10 cellular contexts compared by ENCODE assay signal in genomic region chr11:877565-877964, GRCh38. TPM values are rescaled to one million over a fixed set of nuclear protein-coding genes. Genes with fewer than 3 reads are reported as not detected.
DNase-seq lines count a peak whose midpoint lies in the region; ATAC-seq and TF ChIP-seq lines count a peak whose summit lies in the region.
"Had no signal": no experiment of that assay in that cellular context is flagged by ENCODE, and none has a peak within 500 bp of the region (broad histone marks: within the 10 kb centered on the region; RNA-seq: fewer than 3 reads in every experiment).

No MANE protein-coding gene starts in this region.

- ATAC-seq in RWPE2 (ENCODE audit: low read depth), result peak; percentile 29
- no peak for ATAC-seq in HG02938 (IDR thresholded peaks at IDR 0.05; ENCODE audit: unreplicated experiment)
- no peak for ATAC-seq in left lung

- peaks cover 0 to 41% (median 12%) of the 10 kb centered on the region in 3 donors for H3K36me3 Mint-ChIP-seq in CD8-positive, alpha-beta memory T cell

- H3K4me3 ChIP-seq in RWPE2 (ENCODE audit: severe bottlenecking) (no peak overlapping the region), left lung (no peak overlapping the region)
- no peak overlapping the region for H3K4me3 ChIP-seq in CD8-positive, alpha-beta memory T cell (ENCODE audit: low read length)
- H3K4me3 ChIP-seq: right atrium auricular region had no signal

- DNase-seq in stimulated activated CD4-positive, alpha-beta T cell treated with anti-CD3 and anti-CD28 coated beads, Interleukin-15, amount 100 ng/mL, for 48 hours (ENCODE audit: low read depth in 2 of 2), result peak; percentile 16 to 19
- no peak for DNase-seq in stimulated activated CD4-positive, alpha-beta T cell treated with anti-CD3 and anti-CD28 coated beads, Interleukin-12 subunit alpha, Interleukin-12 subunit beta, amount 100 ng/mL, for 4 hours
- DNase-seq in RWPE2 (ENCODE audit: low spot score) (no peak), erythroblast (lab: John Stamatoyannopoulos, UW) (peak; percentile 75 to 77), left lung (no peak)
- DNase-seq in CD8-positive, alpha-beta memory T cell, result no peak
- DNase-seq in central memory CD4-positive, alpha-beta T cell, result no peak
- DNase-seq: NCI-H1092 had no signal

- H3K9me3 ChIP-seq in RWPE2 (ENCODE audit: severe bottlenecking) (no peaks in the 10 kb centered on the region), left lung (no peaks in the 10 kb centered on the region)
- no peaks in the 10 kb centered on the region for H3K9me3 ChIP-seq in CD8-positive, alpha-beta memory T cell (ENCODE audit: low read length)
- H3K9me3 ChIP-seq: right atrium auricular region had no signal

- POLR2A ChIA-PET in CD8-positive, alpha-beta memory T cell (lab: Charles Lee), result no interaction called here

- TF ChIP-seq POLR2A in erythroblast (IDR thresholded peaks at IDR 0.05; ENCODE audit: low read length), result peak; percentile 23

- CTCF ChIA-PET in CD8-positive, alpha-beta memory T cell (lab: Charles Lee), result no interaction called here

- H3K4me1 Mint-ChIP-seq in CD8-positive, alpha-beta memory T cell, result no peaks in the 10 kb centered on the region

- H3K27ac Mint-ChIP-seq in CD8-positive, alpha-beta memory T cell, result no peak overlapping the region

- H3K9me3 Mint-ChIP-seq in CD8-positive, alpha-beta memory T cell, result no peaks in the 10 kb centered on the region

- H3K27me3 ChIP-seq in RWPE2 (ENCODE audit: insufficient read depth, poor library complexity, severe bottlenecking) (no peaks in the 10 kb centered on the region), left lung (no peaks in the 10 kb centered on the region)
- H3K27me3 ChIP-seq in CD8-positive, alpha-beta memory T cell (ENCODE audit: insufficient read depth, low read length, poor library complexity, severe bottlenecking), result no peaks in the 10 kb centered on the region
- H3K27me3 ChIP-seq: right atrium auricular region had no signal

- H3K36me3 ChIP-seq in RWPE2 (ENCODE audit: low read depth) (peaks cover 14% of the 10 kb centered on the region), left lung (peaks cover 0 to 28% of the 10 kb centered on the region in 2 donors)
- H3K36me3 ChIP-seq in CD8-positive, alpha-beta memory T cell (ENCODE audit: insufficient read depth, low read length), result no peaks in the 10 kb centered on the region

- intact Hi-C loops in left lung (cut with DNase I), result no loop called here

- H3K4me1 ChIP-seq in RWPE2 (ENCODE audit: insufficient read depth, poor library complexity, severe bottlenecking) (no peaks in the 10 kb centered on the region), left lung (no peaks in the 10 kb centered on the region)
- H3K4me1 ChIP-seq in CD8-positive, alpha-beta memory T cell (ENCODE audit: insufficient read depth, low read length), result no peaks in the 10 kb centered on the region

- no peak overlapping the region for H3K27ac ChIP-seq in RWPE2 (ENCODE audit: poor library complexity, severe bottlenecking)
- H3K27ac ChIP-seq in CD8-positive, alpha-beta memory T cell (ENCODE audit: low read depth, low read length), result no peak overlapping the region
- H3K27ac ChIP-seq in left lung, result no peak overlapping the region
- H3K27ac ChIP-seq: right atrium auricular region had no signal

- no peaks in the 10 kb centered on the region for H3K27me3 Mint-ChIP-seq in CD8-positive, alpha-beta memory T cell

- TF ChIP-seq CTCF in RWPE2 (IDR thresholded peaks at IDR 0.05; ENCODE audit: poor library complexity, severe bottlenecking), result no peak
- no peak for TF ChIP-seq CTCF in left lung (IDR thresholded peaks at IDR 0.05)

- no peak overlapping the region for H3K4me3 Mint-ChIP-seq in CD8-positive, alpha-beta memory T cell

RNA-seq across cellular contexts. Expression of gene CHID1, which starts 33.0 kb away (rescaled TPM):
- total RNA-seq in CD8-positive, alpha-beta memory T cell, result 10 to 100 TPM; 87.2 to 94.1 TPM
- 57.1 TPM for polyA plus RNA-seq in CD8-positive, alpha-beta memory T cell
- total RNA-seq in left lung, result 10 to 100 TPM; 92.7 to 94.2 TPM

RNA-seq across cellular contexts. Expression of gene TSPAN4, which starts 34.9 kb away (rescaled TPM):
- total RNA-seq in CD8-positive, alpha-beta memory T cell, result 1 to 10 TPM; 8.8 to 9.4 TPM
- polyA plus RNA-seq in CD8-positive, alpha-beta memory T cell, result 4.4 TPM
- total RNA-seq in left lung, result 100 to 1,000 TPM; 129 to 132 TPM

RNA-seq across cellular contexts. Expression of gene POLR2L, which starts 35.2 kb away (rescaled TPM):
- total RNA-seq in CD8-positive, alpha-beta memory T cell, result 100 to 1,000 TPM; 178 to 182 TPM
- 114 TPM for polyA plus RNA-seq in CD8-positive, alpha-beta memory T cell
- total RNA-seq in left lung, result 100 to 1,000 TPM; 140 to 227 TPM

RNA-seq across cellular contexts. Expression of gene CD151, which starts 44.8 kb away (rescaled TPM):
- total RNA-seq in CD8-positive, alpha-beta memory T cell, result 10 to 100 TPM; 61.2 to 65.5 TPM
- polyA plus RNA-seq in CD8-positive, alpha-beta memory T cell, result 19.6 TPM
- 100 to 1,000 TPM; 501 to 815 TPM for total RNA-seq in left lung

RNA-seq across cellular contexts. Expression of gene AP2A2, which starts 48.1 kb away (rescaled TPM):
- total RNA-seq in CD8-positive, alpha-beta memory T cell, result 10 to 100 TPM; 38.8 to 42.8 TPM
- 13.9 TPM for polyA plus RNA-seq in CD8-positive, alpha-beta memory T cell
- 10 to 100 TPM; 97.1 to 98.4 TPM for total RNA-seq in left lung

Comparison
In these comparisons a context has a peak if more than half of its experiments do, and no peak if none do; other contexts are left out.
1. DNase-seq: peak in stimulated activated CD4-positive, alpha-beta T cell treated with anti-CD3 and anti-CD28 coated beads, Interleukin-15, amount 100 ng/mL, for 48 hours (2 of 2) and erythroblast (2 of 2); none in stimulated activated CD4-positive, alpha-beta T cell treated with anti-CD3 and anti-CD28 coated beads, Interleukin-12 subunit alpha, Interleukin-12 subunit beta, amount 100 ng/mL, for 4 hours (single experiment), RWPE2 (single experiment), CD8-positive, alpha-beta memory T cell (0 of 5), left lung (0 of 2) and central memory CD4-positive, alpha-beta T cell (single experiment).
2. RNA of gene TSPAN4, which starts 34.9 kb away (total RNA-seq): 129 to 132 TPM in left lung; 8.8 to 9.4 TPM in CD8-positive, alpha-beta memory T cell; every median in the first group is over 10 times any median in the second.